ENCODE assay signal across 8 cellular contexts in genomic region chr19:45406957-45407375, GRCh38. TPM values are rescaled to one million over a fixed set of nuclear protein-coding genes. Genes with fewer than 3 reads are reported as not detected.
DNase-seq lines count a peak whose midpoint lies in the region; ATAC-seq and TF ChIP-seq lines count a peak whose summit lies in the region.

No MANE protein-coding gene starts in this region.

- peak overlapping the region; percentile 95 for H3K4me3 Mint-ChIP-seq in chondrocyte (ENCODE audit: unreplicated experiment)
- H3K4me3 Mint-ChIP-seq in naive thymus-derived CD8-positive, alpha-beta T cell: peak overlapping the region; percentile 92 to 100 (median 94)

- no peak for DNase-seq in chondrocyte (ENCODE audit: low spot score)
- DNase-seq in naive thymus-derived CD8-positive, alpha-beta T cell: no peak
- no peak for DNase-seq in NCI-H748 treated with DMSO at 0.1 percent for 48 hours (lab: John Stamatoyannopoulos, UW)
- no peak for DNase-seq in NCI-H2227 treated with DMSO at 0.1 percent for 48 hours (lab: John Stamatoyannopoulos, UW)

- H3K9me3 Mint-ChIP-seq in chondrocyte (ENCODE audit: low read depth): no peaks in the 10 kb centered on the region
- no peaks in the 10 kb centered on the region for H3K9me3 Mint-ChIP-seq in naive thymus-derived CD8-positive, alpha-beta T cell

- H3K9ac ChIP-seq in BLaER1 (peak overlapping the region; percentile 100), KMS-11 (peak overlapping the region; percentile 90)

- H3K4me1 ChIP-seq in BLaER1 (peaks cover 49% of the 10 kb centered on the region), KMS-11 (ENCODE audit: low read depth, poor library complexity, severe bottlenecking) (peaks cover 10% of the 10 kb centered on the region)

- H2AFZ ChIP-seq in KMS-11 (ENCODE audit: low read depth): peak overlapping the region; percentile 66

- peaks cover 33% of the 10 kb centered on the region for H3K27me3 ChIP-seq in BLaER1
- H3K27me3 ChIP-seq in KMS-11 (ENCODE audit: insufficient read depth, low read depth): no peaks in the 10 kb centered on the region; the same call in 1 of the 2 replicates

- H3K79me2 ChIP-seq in KMS-11 (ENCODE audit: insufficient read depth, low read depth): peaks cover 26% of the 10 kb centered on the region

- H3K27ac ChIP-seq in BLaER1 (peak overlapping the region; percentile 100), KMS-11 (no peak overlapping the region)

- peak overlapping the region; percentile 93 for H3K4me3 ChIP-seq in BLaER1
- H3K4me3 ChIP-seq in KMS-11 (IDR thresholded peaks at IDR 0.05; ENCODE audit: insufficient read depth, low read depth, low read length): no peak overlapping the region

- peaks cover 28% of the 10 kb centered on the region for H3K36me3 ChIP-seq in BLaER1
- no peaks in the 10 kb centered on the region for H3K36me3 ChIP-seq in KMS-11 (ENCODE audit: insufficient read depth)

- no peak for TF ChIP-seq CTCF in KMS-11 (conservative IDR thresholded peaks at IDR 0.05; ENCODE audit: low read depth, low read length)
- TF ChIP-seq CTCF in chondrocyte (IDR thresholded peaks at IDR 0.05): no peak

- H3K27ac Mint-ChIP-seq in chondrocyte (ENCODE audit: unreplicated experiment): peak overlapping the region; percentile 98
- peak overlapping the region; percentile 71 to 97 (median 95) for H3K27ac Mint-ChIP-seq in naive thymus-derived CD8-positive, alpha-beta T cell

- POLR2A ChIA-PET in naive thymus-derived CD8-positive, alpha-beta T cell (lab: Charles Lee): interaction anchor here (0.7 kb wide), 1 partner anchor 13 kb away, joined by 3 read pairs; no protein-coding TSS in a partner anchor

- no peak for ATAC-seq in naive thymus-derived CD8-positive, alpha-beta T cell
- ATAC-seq in HG02642 (IDR thresholded peaks at IDR 0.05; ENCODE audit: poor library complexity, unreplicated experiment) (no peak), HG03520 (IDR thresholded peaks at IDR 0.05; ENCODE audit: unreplicated experiment) (no peak)

- H3K4me2 ChIP-seq in BLaER1 (peak overlapping the region; percentile 94), KMS-11 (peak overlapping the region; percentile 87)

- H4K20me1 ChIP-seq in BLaER1: peaks cover 49% of the 10 kb centered on the region
- H4K20me1 ChIP-seq in KMS-11 (ENCODE audit: insufficient read depth): no peaks in the 10 kb centered on the region

- H3K36me3 Mint-ChIP-seq in chondrocyte (ENCODE audit: low read depth): peaks cover 3% of the 10 kb centered on the region
- peaks cover 0 to 7% (median 0%) of the 10 kb centered on the region in 3 donors for H3K36me3 Mint-ChIP-seq in naive thymus-derived CD8-positive, alpha-beta T cell

- peaks cover 40% of the 10 kb centered on the region for H3K4me1 Mint-ChIP-seq in chondrocyte (ENCODE audit: low read depth)
- H3K4me1 Mint-ChIP-seq in naive thymus-derived CD8-positive, alpha-beta T cell: peaks cover 23 to 52% (median 46%) of the 10 kb centered on the region in 4 donors

- no peaks in the 10 kb centered on the region for H3K9me3 ChIP-seq in BLaER1

- no peaks in the 10 kb centered on the region for H3K27me3 Mint-ChIP-seq in chondrocyte (ENCODE audit: low read depth)
- H3K27me3 Mint-ChIP-seq in naive thymus-derived CD8-positive, alpha-beta T cell: peaks cover 11 to 34% (median 19%) of the 10 kb centered on the region in 5 donors

RNA-seq across cellular contexts. Expression of gene POLR1G, which starts 0.5 kb away (rescaled TPM):
- 7.3 to 10.4 TPM (median 9.6 TPM) in 3 replicates for total RNA-seq in chondrocyte
- total RNA-seq in naive thymus-derived CD8-positive, alpha-beta T cell: 1 to 10 TPM; 3.3 to 3.4 TPM
- polyA plus RNA-seq in naive thymus-derived CD8-positive, alpha-beta T cell: 1 to 10 TPM; 2.4 to 7.4 (median 4.4) TPM

RNA-seq across cellular contexts. Expression of gene PPP1R13L, which starts 2.1 kb away (rescaled TPM):
- total RNA-seq in chondrocyte: 67.2 to 111 TPM (median 110 TPM) in 3 replicates
- total RNA-seq in naive thymus-derived CD8-positive, alpha-beta T cell: 10 to 100 TPM; 12.4 to 13.2 TPM
- polyA plus RNA-seq in naive thymus-derived CD8-positive, alpha-beta T cell: 1 to 10 TPM in 2 of 3 donors, under 1 TPM in 1; 0.64 to 2.5 (median 1.2) TPM

RNA-seq across cellular contexts. Expression of gene ERCC1, which starts 16.8 kb away (rescaled TPM):
- total RNA-seq in chondrocyte: 72.4 to 93.1 TPM (median 77.9 TPM) in 3 replicates
- 10 to 100 TPM; 59.2 to 61.0 TPM for total RNA-seq in naive thymus-derived CD8-positive, alpha-beta T cell
- 10 to 100 TPM; 32.2 to 38.6 (median 33.7) TPM for polyA plus RNA-seq in naive thymus-derived CD8-positive, alpha-beta T cell

RNA-seq across cellular contexts. Expression of gene ERCC2, which starts 36.6 kb away (rescaled TPM):
- 29.6 to 38.0 TPM (median 32.5 TPM) in 3 replicates for total RNA-seq in chondrocyte
- total RNA-seq in naive thymus-derived CD8-positive, alpha-beta T cell: 10 to 100 TPM; 21.5 to 23.7 TPM
- 1 to 10 TPM; 3.7 to 7.6 (median 7.0) TPM for polyA plus RNA-seq in naive thymus-derived CD8-positive, alpha-beta T cell
